Comparison of ENCODE assay signal across 12 cellular contexts in genomic region chr13:46795321-46795720, GRCh38. TPM values are rescaled to one million over a fixed set of nuclear protein-coding genes. Genes with fewer than 3 reads are reported as not detected.
DNase-seq lines count a peak whose midpoint lies in the region; ATAC-seq, FAIRE-seq and TF ChIP-seq lines count a peak whose summit lies in the region.
"Had no signal": no experiment of that assay in that cellular context is flagged by ENCODE, and none has a peak within 500 bp of the region (broad histone marks: within the 10 kb centered on the region; RNA-seq: fewer than 3 reads in every experiment).

No MANE protein-coding gene starts in this region.

- H3K9me3 Mint-ChIP-seq in activated T-cell treated with anti-CD3 and anti-CD28 coated beads, Interleukin-2, amount 50 U/mL, for 24 hours, result no peaks in the 10 kb centered on the region
- no peaks in the 10 kb centered on the region for H3K9me3 Mint-ChIP-seq in stimulated activated memory B cell treated with anti-CD40 and anti-IgM and Interleukin-4, amounts not matched to agents 10 μg/mL and 1 μg/mL and 100 μg/mL, for 72 hours
- H3K9me3 Mint-ChIP-seq: memory B cell had no signal

- H3K36me3 ChIP-seq in H1 (ENCODE audit: control insufficient read depth in 2 of 4, insufficient read depth in 4 of 4, low read length in 3 of 4), result peaks cover 0 to 7% (median 5%) of the 10 kb centered on the region in 4 experiments; a peak in 4 of 8 replicates

- no peak overlapping the region for H2BK15ac ChIP-seq in H1 (ENCODE audit: low read length)

- H3K27ac ChIP-seq in H1 (ENCODE audit: low read depth, low read length), result no peak overlapping the region

- H3K23me2 ChIP-seq in H1 (ENCODE audit: low read depth, low read length), result peaks cover 4% of the 10 kb centered on the region; the same call in 1 of the 2 replicates

- no peak overlapping the region for H4K91ac ChIP-seq in H1 (replicated peaks; ENCODE audit: insufficient read length, low read length)

- TF ChIP-seq CTCF in H1 (IDR thresholded peaks at IDR 0.05; ENCODE audit: control extremely low read depth in 1 of 3, insufficient read depth in 1 of 3, low read depth in 1 of 3, low read length in 3 of 3) (peak in 2 of 3 experiments; percentile 22 to 24; a peak in 2 of 4 replicates), retinal pigment epithelial cell (conservative IDR thresholded peaks at IDR 0.05; ENCODE audit: low read depth, low read length) (peak; percentile 51)

- peak overlapping the region; percentile 4 to 6; a peak in 1 of 4 replicates for H3K4me2 ChIP-seq in H1 (ENCODE audit: insufficient read depth in 1 of 2, low read depth in 2 of 2, low read length in 2 of 2)

- H2BK12ac ChIP-seq in H1 (ENCODE audit: low read depth, low read length), result no peak overlapping the region

- H3K4me1 Mint-ChIP-seq in activated T-cell treated with anti-CD3 and anti-CD28 coated beads, Interleukin-2, amount 50 U/mL, for 24 hours (ENCODE audit: low read depth), result peaks cover 49% of the 10 kb centered on the region
- H3K4me1 Mint-ChIP-seq in stimulated activated memory B cell treated with anti-CD40 and anti-IgM and Interleukin-4, amounts not matched to agents 10 μg/mL and 1 μg/mL and 100 μg/mL, for 72 hours, result peaks cover 35% of the 10 kb centered on the region

- no peak overlapping the region for H2AFZ ChIP-seq in H1 (ENCODE audit: low read length)

- no peaks in the 10 kb centered on the region for H3K79me2 ChIP-seq in H1 (ENCODE audit: control insufficient read depth in 1 of 2, insufficient read depth in 2 of 2, low read length in 2 of 2)

- peak overlapping the region; percentile 92 for H3K4me3 Mint-ChIP-seq in activated T-cell treated with anti-CD3 and anti-CD28 coated beads, Interleukin-2, amount 50 U/mL, for 24 hours
- H3K4me3 Mint-ChIP-seq in stimulated activated memory B cell treated with anti-CD40 and anti-IgM and Interleukin-4, amounts not matched to agents 10 μg/mL and 1 μg/mL and 100 μg/mL, for 72 hours, result no peak overlapping the region

- H3K4me1 ChIP-seq in H1 (replicated peaks in 1 of 4; ENCODE audit: control insufficient read depth in 3 of 4, insufficient read depth in 4 of 4, low read length in 3 of 4), result peaks cover 0 to 3% (median under 1%) of the 10 kb centered on the region in 4 experiments; a peak in 1 of 7 replicates

- H3K4me3 ChIP-seq in H1 (ENCODE audit: extremely low read depth in 1 of 4, insufficient read depth in 2 of 4, low read depth in 3 of 4, low read length in 4 of 4), result no peak overlapping the region
- no peak overlapping the region for H3K4me3 ChIP-seq in retinal pigment epithelial cell (ENCODE audit: low read length)

- no peak for FAIRE-seq in H1 (lab: Jason Lieb, UNC)
- FAIRE-seq: HTR-8/SVneo, small intestine had no signal

- no peak overlapping the region for H4K5ac ChIP-seq in H1 (ENCODE audit: insufficient read length, low read depth, low read length)

- no peak overlapping the region for H3K18ac ChIP-seq in H1 (ENCODE audit: extremely low read depth, low read length)

- POLR2A ChIA-PET in H1 (lab: Charles Lee; ENCODE audit: partially characterized antibody), result interaction anchor here (1.3 kb wide), 1 partner anchor 10 kb away, joined by 4 read pairs; no protein-coding TSS in a partner anchor

- H3K79me1 ChIP-seq in H1 (ENCODE audit: low read depth, low read length), result no peaks in the 10 kb centered on the region

- TF ChIP-seq EP300 in H1 (IDR thresholded peaks at IDR 0.05; ENCODE audit: borderline replicate concordance in 1 of 2, low read depth in 2 of 2, low read length in 2 of 2), result no peak

- no peak overlapping the region for H4K8ac ChIP-seq in H1 (ENCODE audit: extremely low read depth, insufficient read depth, low read length)

- H2AK5ac ChIP-seq in H1 (ENCODE audit: low read depth, low read length), result no peak overlapping the region

- H4K20me1 ChIP-seq in H1 (replicated peaks in 1 of 2; ENCODE audit: control insufficient read depth in 1 of 2, insufficient read depth in 2 of 2, low read length in 2 of 2), result no peaks in the 10 kb centered on the region

- no peak overlapping the region for H3K4ac ChIP-seq in H1 (replicated peaks; ENCODE audit: insufficient read length, low read depth, low read length)

- ATAC-seq in HG03097 (IDR thresholded peaks at IDR 0.05; ENCODE audit: low FRiP score, unreplicated experiment), result no peak
- ATAC-seq in stimulated activated memory B cell treated with anti-CD40 and anti-IgM and Interleukin-4, amounts not matched to agents 10 μg/mL and 1 μg/mL and 100 μg/mL, for 72 hours, result no peak

- no peak overlapping the region for H2BK120ac ChIP-seq in H1 (replicated peaks; ENCODE audit: low read depth, low read length)

- TF ChIP-seq RAD21 in H1 (IDR thresholded peaks at IDR 0.05 in 1 of 2, conservative IDR thresholded peaks at IDR 0.05 in 1 of 2; ENCODE audit: low read depth in 2 of 2, low read length in 2 of 2), result no peak

- no peak overlapping the region for H2BK20ac ChIP-seq in H1 (ENCODE audit: low read length)

- H3K14ac ChIP-seq in H1 (ENCODE audit: insufficient read length), result no peak overlapping the region

- DNase-seq in activated T-cell treated with anti-CD3 and anti-CD28 coated beads, Interleukin-2, amount 50 U/mL, for 24 hours, result no peak
- no peak for DNase-seq in activated T-cell treated with anti-CD3 and anti-CD28 coated beads for 4 hours
- DNase-seq in RKO (ENCODE audit: low spot score), result peak; percentile 64
- no peak for DNase-seq in H1 (ENCODE audit: low read depth in 1 of 2, low spot score in 2 of 2)
- DNase-seq in retinal pigment epithelial cell (ENCODE audit: low read depth), result peak; percentile 70
- DNase-seq in NCI-H146 (lab: John Stamatoyannopoulos, UW), result no peak
- DNase-seq: NCI-H2171 treated with DMSO at 0.1 percent for 48 hours, small intestine had no signal

- WGBS in H1 (ENCODE audit: extremely low coverage in 1 of 2, insufficient coverage in 1 of 2, insufficient read length in 1 of 2, insufficient replicate concordance in 2 of 2, low coverage in 1 of 2, low lambda C conversion rate in 2 of 2, missing lambda C conversion rate in 1 of 2), 2 experiments, result 79% methylated on average over 6 of the region's 6 CpGs; no CpG with 5 or more reads in 1 of the 2 experiments

- no peak for TF ChIP-seq POLR2A in H1 (IDR thresholded peaks at IDR 0.05; ENCODE audit: control extremely low read depth in 1 of 2, low read depth in 2 of 2, low read length in 2 of 2)

- CTCF ChIA-PET in H1 (lab: Charles Lee; ENCODE audit: partially characterized antibody), result interaction anchor here (0.9 to 1.4 kb wide), 2 partner anchors 21 to 30 kb away, joined by 3 to 5 read pairs; no protein-coding TSS in a partner anchor

- H2BK5ac ChIP-seq in H1 (ENCODE audit: low read depth, low read length), result no peak overlapping the region

- H3K9ac ChIP-seq in H1 (replicated peaks in 1 of 4; ENCODE audit: extremely low read depth in 1 of 4, low read depth in 3 of 4, low read length in 3 of 4), result no peak overlapping the region

- no peaks in the 10 kb centered on the region for H3K27me3 Mint-ChIP-seq in activated T-cell treated with anti-CD3 and anti-CD28 coated beads, Interleukin-2, amount 50 U/mL, for 24 hours
- H3K27me3 Mint-ChIP-seq in stimulated activated memory B cell treated with anti-CD40 and anti-IgM and Interleukin-4, amounts not matched to agents 10 μg/mL and 1 μg/mL and 100 μg/mL, for 72 hours, result no peaks in the 10 kb centered on the region
- H3K27me3 Mint-ChIP-seq: memory B cell had no signal

- peaks cover 61% of the 10 kb centered on the region for H3K36me3 Mint-ChIP-seq in activated T-cell treated with anti-CD3 and anti-CD28 coated beads, Interleukin-2, amount 50 U/mL, for 24 hours (ENCODE audit: low read depth)
- peaks cover 20% of the 10 kb centered on the region for H3K36me3 Mint-ChIP-seq in stimulated activated memory B cell treated with anti-CD40 and anti-IgM and Interleukin-4, amounts not matched to agents 10 μg/mL and 1 μg/mL and 100 μg/mL, for 72 hours

- no peak overlapping the region for H3K23ac ChIP-seq in H1 (ENCODE audit: insufficient read length)

- H3K27me3 ChIP-seq in H1 (replicated peaks in 1 of 4; ENCODE audit: control insufficient read depth in 3 of 4, extremely low read depth in 1 of 4, insufficient read depth in 3 of 4, low read length in 3 of 4), result no peaks in the 10 kb centered on the region; a peak in 1 of 7 replicates

- H3K9me3 ChIP-seq in H1 (ENCODE audit: insufficient read depth in 2 of 2, low read depth in 1 of 2, low read length in 1 of 2), result no peaks in the 10 kb centered on the region

- peak overlapping the region; percentile 61 for H3K27ac Mint-ChIP-seq in activated T-cell treated with anti-CD3 and anti-CD28 coated beads, Interleukin-2, amount 50 U/mL, for 24 hours
- H3K27ac Mint-ChIP-seq in stimulated activated memory B cell treated with anti-CD40 and anti-IgM and Interleukin-4, amounts not matched to agents 10 μg/mL and 1 μg/mL and 100 μg/mL, for 72 hours, result no peak overlapping the region

- H3K56ac ChIP-seq in H1 (replicated peaks; ENCODE audit: insufficient read length, low read depth, low read length), result no peak overlapping the region

TF ChIP-seq in H1, 55 proteins besides CTCF, POLR2A, EP300 and RAD21 (continues in another document):
- TF ChIP-seq YY1 (IDR thresholded peaks at IDR 0.05; ENCODE audit: low read depth, low read length), result no peak
- TF ChIP-seq NANOG (IDR thresholded peaks at IDR 0.05; ENCODE audit: insufficient read depth, low read depth, low read length, poor library complexity, severe bottlenecking), result no peak
- TF ChIP-seq MAX (IDR thresholded peaks at IDR 0.05), result no peak
- no peak for TF ChIP-seq CHD1 (IDR thresholded peaks at IDR 0.05; ENCODE audit: low read depth, low read length)
- TF ChIP-seq PHF8 (conservative IDR thresholded peaks at IDR 0.05; ENCODE audit: low read depth, low read length), result no peak
- TF ChIP-seq JUND (IDR thresholded peaks at IDR 0.05; ENCODE audit: low read length), result no peak
- TF ChIP-seq CTBP2 (IDR thresholded peaks at IDR 0.05; ENCODE audit: borderline replicate concordance, insufficient read depth, insufficient read length, low read length), result no peak
- no peak for TF ChIP-seq TEAD4 (IDR thresholded peaks at IDR 0.05; ENCODE audit: low read depth, low read length)
- no peak for TF ChIP-seq SIN3A (conservative IDR thresholded peaks at IDR 0.05 in 1 of 2, IDR thresholded peaks at IDR 0.05 in 1 of 2; ENCODE audit: low read depth in 1 of 2, low read length in 2 of 2)

RNA-seq across cellular contexts. Expression of gene ESD, which starts 1.6 kb away (rescaled TPM):
- total RNA-seq in H1 (2021; fragmentation: NEBNext Ultra II Directional; extraction: Animal tissue kit (Norgen Biotek cat#: 25700)), result 55.8 and 56.0 TPM in 2 replicates
- 20.1 and 40.3 TPM in 2 replicates for polyA plus RNA-seq in H1 (2011; rRNA removed)
- polyA plus RNA-seq in H1 (2011; cell fraction: cytosol; rRNA removed), result 33.7 TPM
- 15.1 TPM for polyA plus RNA-seq in H1 (2011; cell fraction: nucleus; rRNA removed)
- polyA plus RNA-seq in H1 (2012, experiment 1 of 2), result 47.1 to 87.9 TPM (median 54.7 TPM) in 4 replicates
- 19.3 TPM for polyA plus RNA-seq in H1 (2012, experiment 2 of 2)
- polyA plus RNA-seq in H1 (2013, experiment 1 of 2), result 49.7 TPM
- polyA plus RNA-seq in H1 (2013, experiment 2 of 2), result 48.5 TPM
- polyA minus RNA-seq in H1 (2011; rRNA and poly(A)+ RNA removed), result 30.8 and 40.8 TPM in 2 replicates
- polyA minus RNA-seq in H1 (2011; cell fraction: cytosol; rRNA and poly(A)+ RNA removed), result 15.3 TPM
- polyA minus RNA-seq in H1 (2011; cell fraction: nucleus; rRNA and poly(A)+ RNA removed), result 24.0 TPM

Comparison
In these comparisons a context has a peak if more than half of its experiments do, and no peak if none do; other contexts are left out.
1. DNase-seq: peak in RKO (single experiment) and retinal pigment epithelial cell (single experiment); none in activated T-cell treated with anti-CD3 and anti-CD28 coated beads, Interleukin-2, amount 50 U/mL, for 24 hours (single experiment), activated T-cell treated with anti-CD3 and anti-CD28 coated beads for 4 hours (single experiment), H1 (0 of 2) and NCI-H146 (single experiment).